19 cellular contexts compared by ENCODE assay signal in genomic region chr21:42670884-42671283, GRCh38. TPM values are rescaled to one million over a fixed set of nuclear protein-coding genes. Genes with fewer than 3 reads are reported as not detected.
A peak's percentile ranks its signal among the peaks of the same experiment; 100 is the strongest.
DNase-seq lines count a peak whose midpoint lies in the region; ATAC-seq and TF ChIP-seq lines count a peak whose summit lies in the region.
"Had no signal": no experiment of that assay in that cellular context is flagged by ENCODE, and none has a peak within 500 bp of the region (broad histone marks: within the 10 kb centered on the region; RNA-seq: fewer than 3 reads in every experiment).

No MANE protein-coding gene starts in this region.

- H3K36me3 ChIP-seq in HEK293 (ENCODE audit: control insufficient read depth in 2 of 2, insufficient read depth in 1 of 2, low read length in 2 of 2) (peaks cover 7 to 11% of the 10 kb centered on the region in 2 experiments; a peak in 2 of 3 replicates), PC-3 (ENCODE audit: low read depth, low read length) (no peaks in the 10 kb centered on the region)
- H3K36me3 ChIP-seq: cardiac muscle cell had no signal

- no peak for DNase-seq in CD4-positive, alpha-beta T cell
- DNase-seq in PC-3, result no peak
- peak; percentile 45 for DNase-seq in fibroblast of villous mesenchyme (ENCODE audit: low read depth)
- no peak for DNase-seq in activated CD4-positive, CD25-positive, alpha-beta regulatory T cell (lab: John Stamatoyannopoulos, UW)
- DNase-seq in SKM-1 treated with dmso at 0.1 percent for 144 hours (lab: John Stamatoyannopoulos, UW; ENCODE audit: unreplicated experiment), result no peak
- DNase-seq: activated CD8-positive, alpha-beta memory T cell treated with anti-CD3 and anti-CD28 coated beads for 24 hours; dermis blood vessel endothelial cell; GM23248; kidney; NCI-H1930; NCI-H774; nephron progenitor cell; psoas muscle had no signal

- no peaks in the 10 kb centered on the region for H3F3A ChIP-seq in PC-3 (ENCODE audit: low read length, unreplicated experiment)

- no peak overlapping the region for H3K27ac Mint-ChIP-seq in CD4-positive, alpha-beta T cell
- H3K27ac Mint-ChIP-seq: activated T-helper 17 cell treated with anti-CD3 and anti-CD28 coated beads, Interleukin-2, amount 50 U/mL, for 72 hours; nephron progenitor cell had no signal

- peaks cover 3% of the 10 kb centered on the region for H3K4me1 Mint-ChIP-seq in CD4-positive, alpha-beta T cell (ENCODE audit: low read depth)
- H3K4me1 Mint-ChIP-seq: activated T-helper 17 cell treated with anti-CD3 and anti-CD28 coated beads, Interleukin-2, amount 50 U/mL, for 72 hours had no signal

- H3K4me2 ChIP-seq in PC-3 (ENCODE audit: low read length), result peak overlapping the region; percentile 68

- no peak overlapping the region for H3K27ac ChIP-seq in CD4-positive, alpha-beta T cell (ENCODE audit: low read depth, low read length)
- H3K27ac ChIP-seq in HEK293 (ENCODE audit: extremely low read depth, low read depth, low read length) (no peak overlapping the region), PC-3 (ENCODE audit: low read length) (no peak overlapping the region)
- H3K27ac ChIP-seq: cardiac muscle cell, epithelial cell of prostate, GM23248, psoas muscle had no signal

- H3K27me3 Mint-ChIP-seq in CD4-positive, alpha-beta T cell, result no peaks in the 10 kb centered on the region
- H3K27me3 Mint-ChIP-seq: activated T-helper 17 cell treated with anti-CD3 and anti-CD28 coated beads, Interleukin-2, amount 50 U/mL, for 72 hours had no signal

- H2AFZ ChIP-seq in PC-3 (ENCODE audit: low read length), result no peak overlapping the region
- H2AFZ ChIP-seq: GM23248 had no signal

- H3K9me3 Mint-ChIP-seq in CD4-positive, alpha-beta T cell, result no peaks in the 10 kb centered on the region
- H3K9me3 Mint-ChIP-seq: activated T-helper 17 cell treated with anti-CD3 and anti-CD28 coated beads, Interleukin-2, amount 50 U/mL, for 72 hours; nephron progenitor cell had no signal

- TF ChIP-seq CTCF in CD4-positive, alpha-beta T cell (IDR thresholded peaks at IDR 0.05), result no peak
- TF ChIP-seq CTCF in HEK293 (tag by site-specific recombination; IDR thresholded peaks at IDR 0.05) (no peak), PC-3 (conservative IDR thresholded peaks at IDR 0.05; ENCODE audit: low read depth, low read length) (no peak), fibroblast of villous mesenchyme (IDR thresholded peaks at IDR 0.05; ENCODE audit: insufficient read depth, low read depth, low read length) (no peak)

- H3K9me3 ChIP-seq in CD4-positive, alpha-beta T cell (ENCODE audit: control insufficient read depth, low read length), result no peaks in the 10 kb centered on the region
- H3K9me3 ChIP-seq in HEK293 (ENCODE audit: control insufficient read depth, insufficient read depth, low read depth, low read length) (no peaks in the 10 kb centered on the region), PC-3 (ENCODE audit: low read length) (no peaks in the 10 kb centered on the region)
- H3K9me3 ChIP-seq: psoas muscle had no signal

- H3K4me3 ChIP-seq in HEK293 (ENCODE audit: low read depth, low read length), result no peak overlapping the region
- no peak overlapping the region for H3K4me3 ChIP-seq in PC-3 (ENCODE audit: low read length)
- no peak overlapping the region for H3K4me3 ChIP-seq in fibroblast of villous mesenchyme (ENCODE audit: low read depth, low read length)
- H3K4me3 ChIP-seq: cardiac muscle cell, GM23248, psoas muscle had no signal

- POLR2A ChIA-PET in CD4-positive, alpha-beta T cell (lab: Charles Lee), result interaction anchor here (1.1 kb wide), 1 partner anchor 68 kb away, joined by 4 read pairs; no protein-coding TSS in a partner anchor
- POLR2A ChIA-PET in HEK293 (lab: Yijun Ruan, JAX) (no interaction called here), PC-3 (lab: Charles Lee; ENCODE audit: unreplicated experiment) (no interaction called here)

- H3K27me3 ChIP-seq in CD4-positive, alpha-beta T cell (ENCODE audit: control insufficient read depth, insufficient read depth, low read length), result no peaks in the 10 kb centered on the region
- peaks cover 44% of the 10 kb centered on the region for H3K27me3 ChIP-seq in PC-3 (ENCODE audit: low read length)
- H3K27me3 ChIP-seq: cardiac muscle cell had no signal

- H3K9me2 ChIP-seq in PC-3 (replicated peaks; ENCODE audit: low read length), result no peaks in the 10 kb centered on the region

- no peak overlapping the region for H3K4me3 Mint-ChIP-seq in CD4-positive, alpha-beta T cell
- H3K4me3 Mint-ChIP-seq: activated T-helper 17 cell treated with anti-CD3 and anti-CD28 coated beads, Interleukin-2, amount 50 U/mL, for 72 hours; nephron progenitor cell had no signal

- no peak overlapping the region for H3K9ac ChIP-seq in PC-3 (ENCODE audit: low read length)
- H3K9ac ChIP-seq: GM23248 had no signal

- CTCF ChIA-PET in CD4-positive, alpha-beta T cell (lab: Charles Lee), result no interaction called here
- CTCF ChIA-PET in HEK293 (lab: Yijun Ruan, JAX) (interaction anchor here (0.8 kb wide), 1 partner anchor 147 kb away, joined by 4 read pairs; no protein-coding TSS in a partner anchor), PC-3 (lab: Charles Lee) (no interaction called here)

- peaks cover 3% of the 10 kb centered on the region; the same call in 1 of the 2 replicates for H4K20me1 ChIP-seq in PC-3 (ENCODE audit: low read length)

- BruUV-seq in PC-3 (replicated peaks; lab: Mats Ljungman, UMichigan), result no TSS peak

- peak; percentile 74 for ATAC-seq in CD4-positive, alpha-beta T cell (ENCODE audit: poor library complexity)
- no peak for ATAC-seq in PC-3
- no peak for ATAC-seq in HG02610 (IDR thresholded peaks at IDR 0.05; ENCODE audit: unreplicated experiment)
- ATAC-seq in HG03135 (IDR thresholded peaks at IDR 0.05; ENCODE audit: unreplicated experiment), result no peak
- ATAC-seq: activated T-helper 17 cell treated with anti-CD3 and anti-CD28 coated beads, Interleukin-2, amount 50 U/mL, for 72 hours; psoas muscle had no signal

- no peaks in the 10 kb centered on the region for H3K79me2 ChIP-seq in PC-3 (ENCODE audit: low read length)

- H3K4me1 ChIP-seq in HEK293 (ENCODE audit: control insufficient read depth, insufficient read depth, low read length) (peaks cover 42% of the 10 kb centered on the region), PC-3 (ENCODE audit: insufficient read depth, low read length) (peaks cover 33% of the 10 kb centered on the region)
- H3K4me1 ChIP-seq: psoas muscle had no signal

- intact Hi-C loops in CD4-positive, alpha-beta T cell (cut with DNase I, micrococcal nuclease), result no loop called here
- intact Hi-C loops in PC-3 (cut with micrococcal nuclease), result loop anchor here (10.0 kb wide), 1 partner anchor 144 kb away; no protein-coding TSS in a partner anchor

- H3K36me3 Mint-ChIP-seq in CD4-positive, alpha-beta T cell (ENCODE audit: low read depth), result no peaks in the 10 kb centered on the region

TF ChIP-seq in HEK293, 187 proteins besides CTCF, POLR2A, EP300 and RAD21:
- 0 out of 2 replicates have a peak, but pooled peaks have one; percentile 32 for TF ChIP-seq TRIM28 (IDR thresholded peaks at IDR 0.05; ENCODE audit: borderline replicate concordance, low read length)
- TF ChIP-seq SP7 (tag by site-specific recombination; IDR thresholded peaks at IDR 0.05), result peak; percentile 90
- TF ChIP-seq ELK4 (IDR thresholded peaks at IDR 0.05; ENCODE audit: borderline replicate concordance, low read depth, low read length), result no peak

RNA-seq across cellular contexts. Expression of gene PDE9A, which starts 17.5 kb away (rescaled TPM):
- 10 to 100 TPM; 12.6 to 13.2 TPM for total RNA-seq in CD4-positive, alpha-beta T cell
- total RNA-seq in PC-3 (2014; rRNA removed) (0.33 and 1.3 TPM in 2 replicates), fibroblast of villous mesenchyme (3.9 and 9.5 TPM in 2 replicates)
- total RNA-seq: GM23248 had no signal
